In genomic region chr18:9750112-9750511, GRCh38 we compare ENCODE assay signal across 15 cellular contexts. TPM values are rescaled to one million over a fixed set of nuclear protein-coding genes. Genes with fewer than 3 reads are reported as not detected.
DNase-seq lines count a peak whose midpoint lies in the region; ATAC-seq and TF ChIP-seq lines count a peak whose summit lies in the region.
"Had no signal": no experiment of that assay in that cellular context is flagged by ENCODE, and none has a peak within 500 bp of the region (broad histone marks: within the 10 kb centered on the region; RNA-seq: fewer than 3 reads in every experiment).

No MANE protein-coding gene starts in this region.

- no peaks in the 10 kb centered on the region; the same call in 1 of the 2 replicates for H3K79me2 ChIP-seq in H9 (ENCODE audit: insufficient read depth, low read length)

- no peaks in the 10 kb centered on the region for H3K23me2 ChIP-seq in H9 (ENCODE audit: insufficient read length, low read depth, low read length, poor library complexity, severe bottlenecking)

- H3K4me3 ChIP-seq in stomach = no peak overlapping the region
- H3K4me3 ChIP-seq in thyroid gland (replicated peaks in 1 of 3) = no peak overlapping the region
- H3K4me3 ChIP-seq: Peyer's patch, SK-N-MC had no signal

- peak overlapping the region; percentile 23 for H2BK120ac ChIP-seq in H9 (ENCODE audit: low read depth, low read length, poor library complexity, severe bottlenecking)

- no peaks in the 10 kb centered on the region for H3K36me3 Mint-ChIP-seq in H9 (ENCODE audit: insufficient read depth in 1 of 3, low read depth in 3 of 3)
- H3K36me3 Mint-ChIP-seq in dendritic cell treated with granulocyte-macrophage colony-stimulating factor and Interleukin-4, amounts not matched to agents 40 ng/mL and 50 ng/mL, for 4 days (ENCODE audit: low read depth) = peaks cover 44% of the 10 kb centered on the region
- no peaks in the 10 kb centered on the region for H3K36me3 Mint-ChIP-seq in neural crest cell (ENCODE audit: low read depth)

- H3K9ac ChIP-seq in H9 (ENCODE audit: extremely low read depth, insufficient read length, low read length) = no peak overlapping the region

- no peak overlapping the region for H2BK20ac ChIP-seq in H9 (ENCODE audit: low read depth, low read length, poor library complexity, severe bottlenecking)

- H3K27me3 Mint-ChIP-seq in H9 (ENCODE audit: low read depth) = no peaks in the 10 kb centered on the region
- no peaks in the 10 kb centered on the region for H3K27me3 Mint-ChIP-seq in dendritic cell treated with granulocyte-macrophage colony-stimulating factor and Interleukin-4, amounts not matched to agents 40 ng/mL and 50 ng/mL, for 4 days
- no peaks in the 10 kb centered on the region for H3K27me3 Mint-ChIP-seq in neural crest cell (ENCODE audit: low read depth)

- H3K18ac ChIP-seq in H9 (ENCODE audit: insufficient read length, low read depth, low read length) = no peak overlapping the region

- no peaks in the 10 kb centered on the region for H3K79me1 ChIP-seq in H9 (ENCODE audit: insufficient read depth, low read depth, low read length, poor library complexity, severe bottlenecking)

- H3K27ac Mint-ChIP-seq in H9 (peak overlapping the region in 1 of 3 experiments; percentile 85; a peak in 1 of 7 replicates), neural crest cell (ENCODE audit: unreplicated experiment) (peak overlapping the region; percentile 65)
- H3K27ac Mint-ChIP-seq in dendritic cell treated with granulocyte-macrophage colony-stimulating factor and Interleukin-4, amounts not matched to agents 40 ng/mL and 50 ng/mL, for 4 days = peak overlapping the region; percentile 73

- H3K56ac ChIP-seq in H9 (ENCODE audit: insufficient read length, low read depth, low read length) = no peak overlapping the region

- H3K4me1 ChIP-seq in H9 (ENCODE audit: insufficient read depth, low read length) = no peaks in the 10 kb centered on the region
- peaks cover 0 to 24% (median 7%) of the 10 kb centered on the region in 4 donors for H3K4me1 ChIP-seq in stomach
- no peaks in the 10 kb centered on the region for H3K4me1 ChIP-seq in thyroid gland
- H3K4me1 ChIP-seq: Peyer's patch had no signal

- intact Hi-C loops in dendritic cell treated with granulocyte-macrophage colony-stimulating factor and Interleukin-4, amounts not matched to agents 40 ng/mL and 50 ng/mL, for 4 days (cut with micrococcal nuclease) = no loop called here
- intact Hi-C loops in stomach (cut with DNase I; ENCODE audit: low total_unique reads) (no loop called here), thyroid gland (cut with DNase I) (no loop called here)

- DNase-seq in H9 (no peak), neural crest cell (ENCODE audit: low read depth, low spot score) (no peak), stomach (no peak), GM03348 (ENCODE audit: low spot score) (no peak), thyroid gland (no peak)
- DNase-seq: GOT3, NCI-H1436 treated with DMSO at 0.1 percent for 48 hours, NCI-H2081 treated with DMSO at 0.1 percent for 48 hours, NCI-H524 treated with DMSO at 0.1 percent for 48 hours, Peyer's patch had no signal

- H2AFZ ChIP-seq in H9 (ENCODE audit: low read length) = no peak overlapping the region

- TF ChIP-seq POLR2A in stomach (IDR thresholded peaks at IDR 0.05) (no peak), thyroid gland (IDR thresholded peaks at IDR 0.05) (no peak)

- H2BK5ac ChIP-seq in H9 (ENCODE audit: insufficient read length, low read length) = no peak overlapping the region

- H3K9me3 ChIP-seq in H9 (ENCODE audit: control insufficient read depth, low read depth, low read length) = no peaks in the 10 kb centered on the region
- no peaks in the 10 kb centered on the region for H3K9me3 ChIP-seq in stomach
- H3K9me3 ChIP-seq in thyroid gland = no peaks in the 10 kb centered on the region
- H3K9me3 ChIP-seq: Peyer's patch had no signal

- TF ChIP-seq EP300 in stomach (IDR thresholded peaks at IDR 0.05) = no peak

- no peak overlapping the region for H3K4me2 ChIP-seq in H9 (ENCODE audit: insufficient read depth, insufficient read length, low read length)

- no peak for ATAC-seq in HG02571 (IDR thresholded peaks at IDR 0.05; ENCODE audit: unreplicated experiment)
- ATAC-seq: Right ventricle myocardium inferior had no signal

- H2AK5ac ChIP-seq in H9 (ENCODE audit: insufficient read length, low read length) = no peak overlapping the region

- H3K27me3 ChIP-seq in H9 (ENCODE audit: insufficient read depth, low read length) (no peaks in the 10 kb centered on the region; the same call in 1 of the 2 replicates), stomach (no peaks in the 10 kb centered on the region), thyroid gland (no peaks in the 10 kb centered on the region)
- H3K27me3 ChIP-seq: Peyer's patch had no signal

- no peaks in the 10 kb centered on the region for H3K9me3 Mint-ChIP-seq in H9
- no peaks in the 10 kb centered on the region for H3K9me3 Mint-ChIP-seq in dendritic cell treated with granulocyte-macrophage colony-stimulating factor and Interleukin-4, amounts not matched to agents 40 ng/mL and 50 ng/mL, for 4 days
- no peaks in the 10 kb centered on the region for H3K9me3 Mint-ChIP-seq in neural crest cell

- no peak overlapping the region for H2BK15ac ChIP-seq in H9 (ENCODE audit: low read depth, low read length)

- H4K5ac ChIP-seq in H9 (ENCODE audit: insufficient read length, low read depth, low read length) = no peak overlapping the region

- no peak overlapping the region for H3K4me3 Mint-ChIP-seq in H9
- no peak overlapping the region for H3K4me3 Mint-ChIP-seq in dendritic cell treated with granulocyte-macrophage colony-stimulating factor and Interleukin-4, amounts not matched to agents 40 ng/mL and 50 ng/mL, for 4 days
- H3K4me3 Mint-ChIP-seq in neural crest cell = no peak overlapping the region

- H3K4me1 Mint-ChIP-seq in H9 = peaks cover 0 to 2% of the 10 kb centered on the region in 2 experiments; a peak in 2 of 4 replicates
- peaks cover 68% of the 10 kb centered on the region for H3K4me1 Mint-ChIP-seq in dendritic cell treated with granulocyte-macrophage colony-stimulating factor and Interleukin-4, amounts not matched to agents 40 ng/mL and 50 ng/mL, for 4 days (ENCODE audit: low read depth)
- peaks cover 25% of the 10 kb centered on the region for H3K4me1 Mint-ChIP-seq in neural crest cell

- no CpG with 5 or more reads among the region's 12 CpGs for WGBS in H9 (ENCODE audit: extremely low coverage, insufficient read length, low lambda C conversion rate)
- WGBS in stomach, 5 donors = 73 to 91% (median 83%) methylated on average over 12 of the region's 12 CpGs
- 85 to 89% methylated on average over 12 of the region's 12 CpGs for WGBS in thyroid gland, 2 donors

- no peak for TF ChIP-seq CTCF in H9 (conservative IDR thresholded peaks at IDR 0.05)
- TF ChIP-seq CTCF in neural crest cell (conservative IDR thresholded peaks at IDR 0.05) = no peak
- no peak for TF ChIP-seq CTCF in stomach (IDR thresholded peaks at IDR 0.05)
- TF ChIP-seq CTCF in thyroid gland (IDR thresholded peaks at IDR 0.05) = no peak

- no peak overlapping the region for H3T11ph ChIP-seq in H9 (ENCODE audit: low read length)

- no peak overlapping the region for H3K23ac ChIP-seq in H9 (ENCODE audit: insufficient read length, low read depth, low read length)

- no peak overlapping the region for H3K27ac ChIP-seq in H9 (ENCODE audit: insufficient read length, low read depth, low read length)
- peak overlapping the region in 3 of 5 donors; percentile 5 to 37 (median 21) for H3K27ac ChIP-seq in stomach
- H3K27ac ChIP-seq in thyroid gland = no peak overlapping the region
- H3K27ac ChIP-seq: C4-2B, Peyer's patch, SK-N-MC had no signal

- H2BK12ac ChIP-seq in H9 (ENCODE audit: insufficient read length, low read depth, low read length) = no peak overlapping the region

- H3K14ac ChIP-seq in H9 (ENCODE audit: insufficient read depth, low read length) = 0 out of 2 replicates have a peak overlapping the region, but pooled peaks have one; percentile 2

- no peak overlapping the region for H3K4ac ChIP-seq in H9 (ENCODE audit: low read depth, low read length)

- H4K8ac ChIP-seq in H9 (replicated peaks; ENCODE audit: insufficient read length, low read depth, low read length) = no peak overlapping the region

- no peak overlapping the region for H4K91ac ChIP-seq in H9 (ENCODE audit: insufficient read length, low read depth, low read length)

- no peaks in the 10 kb centered on the region for H4K20me1 ChIP-seq in H9 (ENCODE audit: control insufficient read depth, insufficient read depth, insufficient read length)

- no peaks in the 10 kb centered on the region for H3K36me3 ChIP-seq in stomach
- H3K36me3 ChIP-seq in thyroid gland = no peaks in the 10 kb centered on the region
- H3K36me3 ChIP-seq: Peyer's patch had no signal

RNA-seq across cellular contexts. Expression of gene RAB31, which starts 42.0 kb away (rescaled TPM):
- total RNA-seq in H9 (2021) (20.9 and 22.4 TPM in 2 replicates), neural crest cell (18.9 and 23.6 TPM in 2 replicates), stomach (10 to 100 TPM; 10.1 to 65.5 (median 47.8) TPM), thyroid gland (10 to 100 TPM; 33.9 to 72.7 (median 40.8) TPM)
- polyA plus RNA-seq in stomach = 10 to 100 TPM; 20.4 to 52.2 (median 25.8) TPM

Comparison
In these comparisons a context has a peak if more than half of its experiments do, and no peak if none do; other contexts are left out.
1. H3K27ac ChIP-seq: peak in stomach (3 of 5); none in H9 (single experiment) and thyroid gland (0 of 3).